ENCODE assay signal across 1 cellular context in the genomic region with DNA sequence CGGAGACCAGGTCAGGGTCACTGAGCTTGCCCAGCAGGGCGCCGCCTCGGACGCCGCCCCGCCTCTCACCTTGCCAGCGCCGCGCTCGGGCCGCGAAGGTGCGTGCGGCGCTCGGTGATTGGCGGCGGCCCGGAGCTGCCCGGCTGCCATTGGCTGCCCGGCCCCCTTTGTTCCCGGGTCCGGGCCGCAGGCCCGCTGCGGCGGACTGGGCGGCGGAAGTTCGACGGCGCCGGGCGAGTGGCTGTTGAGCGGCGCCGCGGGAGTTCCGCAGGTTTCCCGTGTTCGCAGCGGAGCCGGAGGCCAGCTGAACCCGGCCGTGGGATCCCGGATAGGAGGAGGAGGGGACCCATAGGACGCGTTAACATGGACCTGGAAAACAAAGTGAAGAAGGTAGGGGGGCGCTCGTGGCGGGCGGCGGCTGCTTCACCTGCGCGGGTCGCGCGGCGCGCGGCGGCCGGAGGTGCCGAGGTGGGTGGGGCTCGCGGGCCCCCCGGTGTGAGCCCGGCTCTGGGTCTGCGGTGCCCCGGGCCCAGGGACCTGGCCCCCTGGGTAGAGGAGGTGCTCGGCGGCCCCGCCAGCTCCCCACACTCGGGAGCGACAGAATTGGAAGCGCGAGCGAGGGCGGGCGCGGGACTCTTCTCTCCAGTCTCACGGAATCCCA.
TF ChIP-seq lines count a peak whose summit lies in the region.

A gene with protein sequence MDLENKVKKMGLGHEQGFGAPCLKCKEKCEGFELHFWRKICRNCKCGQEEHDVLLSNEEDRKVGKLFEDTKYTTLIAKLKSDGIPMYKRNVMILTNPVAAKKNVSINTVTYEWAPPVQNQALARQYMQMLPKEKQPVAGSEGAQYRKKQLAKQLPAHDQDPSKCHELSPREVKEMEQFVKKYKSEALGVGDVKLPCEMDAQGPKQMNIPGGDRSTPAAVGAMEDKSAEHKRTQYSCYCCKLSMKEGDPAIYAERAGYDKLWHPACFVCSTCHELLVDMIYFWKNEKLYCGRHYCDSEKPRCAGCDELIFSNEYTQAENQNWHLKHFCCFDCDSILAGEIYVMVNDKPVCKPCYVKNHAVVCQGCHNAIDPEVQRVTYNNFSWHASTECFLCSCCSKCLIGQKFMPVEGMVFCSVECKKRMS (plus strand): TSS at position 195 of the 661 bp plus-strand sequence. CDS start 169 bp downstream, at position 364.

TF ChIP-seq in K562, 482 proteins besides CTCF, POLR2A, EP300 and RAD21 (continued from another document and continues in another):
- TF ChIP-seq, protein P1, sequence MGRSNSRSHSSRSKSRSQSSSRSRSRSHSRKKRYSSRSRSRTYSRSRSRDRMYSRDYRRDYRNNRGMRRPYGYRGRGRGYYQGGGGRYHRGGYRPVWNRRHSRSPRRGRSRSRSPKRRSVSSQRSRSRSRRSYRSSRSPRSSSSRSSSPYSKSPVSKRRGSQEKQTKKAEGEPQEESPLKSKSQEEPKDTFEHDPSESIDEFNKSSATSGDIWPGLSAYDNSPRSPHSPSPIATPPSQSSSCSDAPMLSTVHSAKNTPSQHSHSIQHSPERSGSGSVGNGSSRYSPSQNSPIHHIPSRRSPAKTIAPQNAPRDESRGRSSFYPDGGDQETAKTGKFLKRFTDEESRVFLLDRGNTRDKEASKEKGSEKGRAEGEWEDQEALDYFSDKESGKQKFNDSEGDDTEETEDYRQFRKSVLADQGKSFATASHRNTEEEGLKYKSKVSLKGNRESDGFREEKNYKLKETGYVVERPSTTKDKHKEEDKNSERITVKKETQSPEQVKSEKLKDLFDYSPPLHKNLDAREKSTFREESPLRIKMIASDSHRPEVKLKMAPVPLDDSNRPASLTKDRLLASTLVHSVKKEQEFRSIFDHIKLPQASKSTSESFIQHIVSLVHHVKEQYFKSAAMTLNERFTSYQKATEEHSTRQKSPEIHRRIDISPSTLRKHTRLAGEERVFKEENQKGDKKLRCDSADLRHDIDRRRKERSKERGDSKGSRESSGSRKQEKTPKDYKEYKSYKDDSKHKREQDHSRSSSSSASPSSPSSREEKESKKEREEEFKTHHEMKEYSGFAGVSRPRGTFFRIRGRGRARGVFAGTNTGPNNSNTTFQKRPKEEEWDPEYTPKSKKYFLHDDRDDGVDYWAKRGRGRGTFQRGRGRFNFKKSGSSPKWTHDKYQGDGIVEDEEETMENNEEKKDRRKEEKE (IDR thresholded peaks at IDR 0.05; ENCODE audit: borderline replicate concordance in 1 of 2, control insufficient read depth in 1 of 2, low read depth in 2 of 2, low read length in 1 of 2): no peak
- 0 out of 2 replicates have a peak, but pooled peaks have one; percentile 66 for TF ChIP-seq HIVEP1 (CRISPR knock-in tag; IDR thresholded peaks at IDR 0.05)
- TF ChIP-seq BRD4 (IDR thresholded peaks at IDR 0.05): 0 out of 2 replicates have a peak, but pooled peaks have one; percentile 54
- TF ChIP-seq ETS2 (tag; IDR thresholded peaks at IDR 0.05; ENCODE audit: borderline replicate concordance, poor library complexity, severe bottlenecking): peak; percentile 16
- TF ChIP-seq POLR2B (IDR thresholded peaks at IDR 0.05; ENCODE audit: low read depth, partially characterized antibody): peak; percentile 75
- peak; percentile 9; the same call in 1 of the 2 replicates for TF ChIP-seq ZC3H4 (CRISPR knock-in tag; IDR thresholded peaks at IDR 0.05; ENCODE audit: borderline replicate concordance)
- TF ChIP-seq ERF (CRISPR knock-in tag; IDR thresholded peaks at IDR 0.05): peak; percentile 65; the same call in 1 of the 2 replicates
- TF ChIP-seq PHF8 (IDR thresholded peaks at IDR 0.05; ENCODE audit: borderline replicate concordance, low read length): peak; percentile 47
- peak; percentile 81 for TF ChIP-seq SMAD4 (CRISPR knock-in tag; conservative IDR thresholded peaks at IDR 0.05)
- no peak; the same call in 1 of the 2 replicates for TF ChIP-seq ZNF282 (CRISPR knock-in tag; IDR thresholded peaks at IDR 0.05)
- TF ChIP-seq KLF1 (tag; IDR thresholded peaks at IDR 0.05): peak; percentile 58; the same call in 1 of the 2 replicates
- TF ChIP-seq NR2F6 (CRISPR knock-in tag; IDR thresholded peaks at IDR 0.05): peak; percentile 76; the same call in 1 of the 2 replicates
- TF ChIP-seq, protein P2, sequence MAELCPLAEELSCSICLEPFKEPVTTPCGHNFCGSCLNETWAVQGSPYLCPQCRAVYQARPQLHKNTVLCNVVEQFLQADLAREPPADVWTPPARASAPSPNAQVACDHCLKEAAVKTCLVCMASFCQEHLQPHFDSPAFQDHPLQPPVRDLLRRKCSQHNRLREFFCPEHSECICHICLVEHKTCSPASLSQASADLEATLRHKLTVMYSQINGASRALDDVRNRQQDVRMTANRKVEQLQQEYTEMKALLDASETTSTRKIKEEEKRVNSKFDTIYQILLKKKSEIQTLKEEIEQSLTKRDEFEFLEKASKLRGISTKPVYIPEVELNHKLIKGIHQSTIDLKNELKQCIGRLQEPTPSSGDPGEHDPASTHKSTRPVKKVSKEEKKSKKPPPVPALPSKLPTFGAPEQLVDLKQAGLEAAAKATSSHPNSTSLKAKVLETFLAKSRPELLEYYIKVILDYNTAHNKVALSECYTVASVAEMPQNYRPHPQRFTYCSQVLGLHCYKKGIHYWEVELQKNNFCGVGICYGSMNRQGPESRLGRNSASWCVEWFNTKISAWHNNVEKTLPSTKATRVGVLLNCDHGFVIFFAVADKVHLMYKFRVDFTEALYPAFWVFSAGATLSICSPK (IDR thresholded peaks at IDR 0.05; ENCODE audit: borderline replicate concordance): no peak
- TF ChIP-seq, protein P3, sequence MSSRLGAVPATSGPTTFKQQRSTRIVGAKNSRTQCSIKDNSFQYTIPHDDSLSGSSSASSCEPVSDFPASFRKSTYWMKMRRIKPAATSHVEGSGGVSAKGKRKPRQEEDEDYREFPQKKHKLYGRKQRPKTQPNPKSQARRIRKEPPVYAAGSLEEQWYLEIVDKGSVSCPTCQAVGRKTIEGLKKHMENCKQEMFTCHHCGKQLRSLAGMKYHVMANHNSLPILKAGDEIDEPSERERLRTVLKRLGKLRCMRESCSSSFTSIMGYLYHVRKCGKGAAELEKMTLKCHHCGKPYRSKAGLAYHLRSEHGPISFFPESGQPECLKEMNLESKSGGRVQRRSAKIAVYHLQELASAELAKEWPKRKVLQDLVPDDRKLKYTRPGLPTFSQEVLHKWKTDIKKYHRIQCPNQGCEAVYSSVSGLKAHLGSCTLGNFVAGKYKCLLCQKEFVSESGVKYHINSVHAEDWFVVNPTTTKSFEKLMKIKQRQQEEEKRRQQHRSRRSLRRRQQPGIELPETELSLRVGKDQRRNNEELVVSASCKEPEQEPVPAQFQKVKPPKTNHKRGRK (tag; IDR thresholded peaks at IDR 0.05): peak; percentile 25; the same call in 1 of the 2 replicates
- TF ChIP-seq, protein P4, sequence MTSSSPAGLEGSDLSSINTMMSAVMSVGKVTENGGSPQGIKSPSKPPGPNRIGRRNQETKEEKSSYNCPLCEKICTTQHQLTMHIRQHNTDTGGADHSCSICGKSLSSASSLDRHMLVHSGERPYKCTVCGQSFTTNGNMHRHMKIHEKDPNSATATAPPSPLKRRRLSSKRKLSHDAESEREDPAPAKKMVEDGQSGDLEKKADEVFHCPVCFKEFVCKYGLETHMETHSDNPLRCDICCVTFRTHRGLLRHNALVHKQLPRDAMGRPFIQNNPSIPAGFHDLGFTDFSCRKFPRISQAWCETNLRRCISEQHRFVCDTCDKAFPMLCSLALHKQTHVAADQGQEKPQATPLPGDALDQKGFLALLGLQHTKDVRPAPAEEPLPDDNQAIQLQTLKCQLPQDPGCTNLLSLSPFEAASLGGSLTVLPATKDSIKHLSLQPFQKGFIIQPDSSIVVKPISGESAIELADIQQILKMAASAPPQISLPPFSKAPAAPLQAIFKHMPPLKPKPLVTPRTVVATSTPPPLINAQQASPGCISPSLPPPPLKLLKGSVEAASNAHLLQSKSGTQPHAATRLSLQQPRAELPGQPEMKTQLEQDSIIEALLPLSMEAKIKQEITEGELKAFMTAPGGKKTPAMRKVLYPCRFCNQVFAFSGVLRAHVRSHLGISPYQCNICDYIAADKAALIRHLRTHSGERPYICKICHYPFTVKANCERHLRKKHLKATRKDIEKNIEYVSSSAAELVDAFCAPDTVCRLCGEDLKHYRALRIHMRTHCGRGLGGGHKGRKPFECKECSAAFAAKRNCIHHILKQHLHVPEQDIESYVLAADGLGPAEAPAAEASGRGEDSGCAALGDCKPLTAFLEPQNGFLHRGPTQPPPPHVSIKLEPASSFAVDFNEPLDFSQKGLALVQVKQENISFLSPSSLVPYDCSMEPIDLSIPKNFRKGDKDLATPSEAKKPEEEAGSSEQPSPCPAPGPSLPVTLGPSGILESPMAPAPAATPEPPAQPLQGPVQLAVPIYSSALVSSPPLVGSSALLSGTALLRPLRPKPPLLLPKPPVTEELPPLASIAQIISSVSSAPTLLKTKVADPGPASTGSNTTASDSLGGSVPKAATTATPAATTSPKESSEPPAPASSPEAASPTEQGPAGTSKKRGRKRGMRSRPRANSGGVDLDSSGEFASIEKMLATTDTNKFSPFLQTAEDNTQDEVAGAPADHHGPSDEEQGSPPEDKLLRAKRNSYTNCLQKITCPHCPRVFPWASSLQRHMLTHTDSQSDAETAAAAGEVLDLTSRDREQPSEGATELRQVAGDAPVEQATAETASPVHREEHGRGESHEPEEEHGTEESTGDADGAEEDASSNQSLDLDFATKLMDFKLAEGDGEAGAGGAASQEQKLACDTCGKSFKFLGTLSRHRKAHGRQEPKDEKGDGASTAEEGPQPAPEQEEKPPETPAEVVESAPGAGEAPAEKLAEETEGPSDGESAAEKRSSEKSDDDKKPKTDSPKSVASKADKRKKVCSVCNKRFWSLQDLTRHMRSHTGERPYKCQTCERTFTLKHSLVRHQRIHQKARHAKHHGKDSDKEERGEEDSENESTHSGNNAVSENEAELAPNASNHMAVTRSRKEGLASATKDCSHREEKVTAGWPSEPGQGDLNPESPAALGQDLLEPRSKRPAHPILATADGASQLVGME (CRISPR knock-in tag; IDR thresholded peaks at IDR 0.05): peak; percentile 79; the same call in 1 of the 2 replicates
- 0 out of 2 replicates have a peak, but pooled peaks have one; percentile 77 for TF ChIP-seq CAMTA2 (CRISPR knock-in tag; conservative IDR thresholded peaks at IDR 0.05)
- TF ChIP-seq POLR2AphosphoS5 (IDR thresholded peaks at IDR 0.05; ENCODE audit: control insufficient read depth, insufficient read depth, low read depth, low read length): peak; percentile 61; the same call in 1 of the 2 replicates
- peak; percentile 37; the same call in 1 of the 2 replicates for TF ChIP-seq ZKSCAN1 (IDR thresholded peaks at IDR 0.05; ENCODE audit: low read depth, low read length)
- TF ChIP-seq, protein P5, sequence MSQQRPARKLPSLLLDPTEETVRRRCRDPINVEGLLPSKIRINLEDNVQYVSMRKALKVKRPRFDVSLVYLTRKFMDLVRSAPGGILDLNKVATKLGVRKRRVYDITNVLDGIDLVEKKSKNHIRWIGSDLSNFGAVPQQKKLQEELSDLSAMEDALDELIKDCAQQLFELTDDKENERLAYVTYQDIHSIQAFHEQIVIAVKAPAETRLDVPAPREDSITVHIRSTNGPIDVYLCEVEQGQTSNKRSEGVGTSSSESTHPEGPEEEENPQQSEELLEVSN (IDR thresholded peaks at IDR 0.05; ENCODE audit: borderline replicate concordance in 1 of 2, extremely low read depth in 1 of 2, insufficient read depth in 1 of 2, insufficient read length in 1 of 2, low read depth in 1 of 2, low read length in 1 of 2, poor library complexity in 1 of 2, severe bottlenecking in 1 of 2): peak; percentile 92 to 98
- peak; percentile 81; the same call in 1 of the 2 replicates for TF ChIP-seq MTA3 (IDR thresholded peaks at IDR 0.05; ENCODE audit: borderline replicate concordance)
- TF ChIP-seq NRF1 (conservative IDR thresholded peaks at IDR 0.05 in 1 of 2, IDR thresholded peaks at IDR 0.05 in 1 of 2): peak; percentile 83 to 85; a peak in 3 of 4 replicates
- TF ChIP-seq FUS (optimal IDR thresholded peaks at IDR 0.05; ENCODE audit: low read depth, low read length): peak; percentile 82
- TF ChIP-seq, protein P6, sequence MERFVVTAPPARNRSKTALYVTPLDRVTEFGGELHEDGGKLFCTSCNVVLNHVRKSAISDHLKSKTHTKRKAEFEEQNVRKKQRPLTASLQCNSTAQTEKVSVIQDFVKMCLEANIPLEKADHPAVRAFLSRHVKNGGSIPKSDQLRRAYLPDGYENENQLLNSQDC (CRISPR knock-in tag; IDR thresholded peaks at IDR 0.05): peak; percentile 90; the same call in 1 of the 2 replicates
- TF ChIP-seq ZC3H11A (IDR thresholded peaks at IDR 0.05; ENCODE audit: low read depth, low read length): no peak
- peak; percentile 79 for TF ChIP-seq ZEB2 (IDR thresholded peaks at IDR 0.05)
- TF ChIP-seq, protein P7, sequence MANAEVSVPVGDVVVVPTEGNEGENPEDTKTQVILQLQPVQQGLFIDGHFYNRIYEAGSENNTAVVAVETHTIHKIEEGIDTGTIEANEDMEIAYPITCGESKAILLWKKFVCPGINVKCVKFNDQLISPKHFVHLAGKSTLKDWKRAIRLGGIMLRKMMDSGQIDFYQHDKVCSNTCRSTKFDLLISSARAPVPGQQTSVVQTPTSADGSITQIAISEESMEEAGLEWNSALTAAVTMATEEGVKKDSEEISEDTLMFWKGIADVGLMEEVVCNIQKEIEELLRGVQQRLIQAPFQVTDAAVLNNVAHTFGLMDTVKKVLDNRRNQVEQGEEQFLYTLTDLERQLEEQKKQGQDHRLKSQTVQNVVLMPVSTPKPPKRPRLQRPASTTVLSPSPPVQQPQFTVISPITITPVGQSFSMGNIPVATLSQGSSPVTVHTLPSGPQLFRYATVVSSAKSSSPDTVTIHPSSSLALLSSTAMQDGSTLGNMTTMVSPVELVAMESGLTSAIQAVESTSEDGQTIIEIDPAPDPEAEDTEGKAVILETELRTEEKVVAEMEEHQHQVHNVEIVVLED (CRISPR knock-in tag; IDR thresholded peaks at IDR 0.05): peak; percentile 44; the same call in 1 of the 2 replicates
- TF ChIP-seq IRF2 (CRISPR knock-in tag; IDR thresholded peaks at IDR 0.05): no peak
- peak; percentile 47; the same call in 1 of the 2 replicates for TF ChIP-seq RB1 (IDR thresholded peaks at IDR 0.05; ENCODE audit: low read depth)
- peak; percentile 60; the same call in 1 of the 2 replicates for TF ChIP-seq SIN3B (IDR thresholded peaks at IDR 0.05; ENCODE audit: low read depth)
- TF ChIP-seq, protein P8, sequence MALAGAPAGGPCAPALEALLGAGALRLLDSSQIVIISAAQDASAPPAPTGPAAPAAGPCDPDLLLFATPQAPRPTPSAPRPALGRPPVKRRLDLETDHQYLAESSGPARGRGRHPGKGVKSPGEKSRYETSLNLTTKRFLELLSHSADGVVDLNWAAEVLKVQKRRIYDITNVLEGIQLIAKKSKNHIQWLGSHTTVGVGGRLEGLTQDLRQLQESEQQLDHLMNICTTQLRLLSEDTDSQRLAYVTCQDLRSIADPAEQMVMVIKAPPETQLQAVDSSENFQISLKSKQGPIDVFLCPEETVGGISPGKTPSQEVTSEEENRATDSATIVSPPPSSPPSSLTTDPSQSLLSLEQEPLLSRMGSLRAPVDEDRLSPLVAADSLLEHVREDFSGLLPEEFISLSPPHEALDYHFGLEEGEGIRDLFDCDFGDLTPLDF (CRISPR knock-in tag; IDR thresholded peaks at IDR 0.05): peak; percentile 68; the same call in 1 of the 2 replicates
- TF ChIP-seq, protein P9, sequence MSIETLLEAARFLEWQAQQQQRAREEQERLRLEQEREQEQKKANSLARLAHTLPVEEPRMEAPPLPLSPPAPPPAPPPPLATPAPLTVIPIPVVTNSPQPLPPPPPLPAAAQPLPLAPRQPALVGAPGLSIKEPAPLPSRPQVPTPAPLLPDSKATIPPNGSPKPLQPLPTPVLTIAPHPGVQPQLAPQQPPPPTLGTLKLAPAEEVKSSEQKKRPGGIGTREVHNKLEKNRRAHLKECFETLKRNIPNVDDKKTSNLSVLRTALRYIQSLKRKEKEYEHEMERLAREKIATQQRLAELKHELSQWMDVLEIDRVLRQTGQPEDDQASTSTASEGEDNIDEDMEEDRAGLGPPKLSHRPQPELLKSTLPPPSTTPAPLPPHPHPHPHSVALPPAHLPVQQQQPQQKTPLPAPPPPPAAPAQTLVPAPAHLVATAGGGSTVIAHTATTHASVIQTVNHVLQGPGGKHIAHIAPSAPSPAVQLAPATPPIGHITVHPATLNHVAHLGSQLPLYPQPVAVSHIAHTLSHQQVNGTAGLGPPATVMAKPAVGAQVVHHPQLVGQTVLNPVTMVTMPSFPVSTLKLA (conservative IDR thresholded peaks at IDR 0.05): peak in 1 of 2 experiments; percentile 15; a peak in 1 of 4 replicates
